ENCODE assay signal across 10 cellular contexts in genomic region chr11:86066033-86066432, GRCh38. TPM values are rescaled to one million over a fixed set of nuclear protein-coding genes. Genes with fewer than 3 reads are reported as not detected.
A peak's percentile ranks its signal among the peaks of the same experiment; 100 is the strongest.
DNase-seq lines count a peak whose midpoint lies in the region; ATAC-seq, FAIRE-seq and TF ChIP-seq lines count a peak whose summit lies in the region.
"Had no signal": no experiment of that assay in that cellular context is flagged by ENCODE, and none has a peak within 500 bp of the region (broad histone marks: within the 10 kb centered on the region; RNA-seq: fewer than 3 reads in every experiment).

No MANE protein-coding gene starts in this region.

- POLR2A ChIA-PET in HepG2 (lab: Yijun Ruan, JAX) = no interaction called here

- ATAC-seq in HepG2 (no peak), HG02981 (IDR thresholded peaks at IDR 0.05; ENCODE audit: unreplicated experiment) (no peak), GM18868 (IDR thresholded peaks at IDR 0.05; ENCODE audit: unreplicated experiment) (no peak)

- peaks cover 41% of the 10 kb centered on the region for H3K36me3 Mint-ChIP-seq in activated CD4-positive, alpha-beta T cell treated with anti-CD3 and anti-CD28 coated beads, Interleukin-2, amount 10 ng/mL, durations not matched to agents 24 days and 14 days (ENCODE audit: low read depth)

- H3K27ac ChIP-seq in HepG2 (ENCODE audit: extremely low read length, insufficient read depth, low read length) = peak overlapping the region; percentile 76
- no peak overlapping the region for H3K27ac ChIP-seq in thymus (ENCODE audit: low read depth)

- peaks cover 8% of the 10 kb centered on the region for H3K9me3 Mint-ChIP-seq in activated CD4-positive, alpha-beta T cell treated with anti-CD3 and anti-CD28 coated beads, Interleukin-2, amount 10 ng/mL, durations not matched to agents 24 days and 14 days

- no peak for TF ChIP-seq CTCF in HepG2 (CRISPR knock-in tag; IDR thresholded peaks at IDR 0.05)
- TF ChIP-seq CTCF in GM20000 (IDR thresholded peaks at IDR 0.05; ENCODE audit: extremely low read depth, missing control alignments) = no peak

- 2% methylated on average over 3 of the region's 3 CpGs for WGBS in HepG2 (ENCODE audit: low lambda C conversion rate)
- 27% methylated on average over 3 of the region's 3 CpGs for WGBS in thymus

- peak overlapping the region; percentile 99 for H3K4me3 ChIP-seq in adipocyte (ENCODE audit: low read length)
- H3K4me3 ChIP-seq in HepG2 (replicated peaks in 1 of 3; ENCODE audit: insufficient read depth in 1 of 3, low read depth in 2 of 3, low read length in 3 of 3) = peak overlapping the region; percentile 82 to 99 (median 84); a peak in 5 of 6 replicates
- peak overlapping the region; percentile 99 for H3K4me3 ChIP-seq in thymus (ENCODE audit: low read length)

- BruUV-seq in HepG2 (replicated peaks; lab: Mats Ljungman, UMichigan) = no TSS peak

- H3K4me1 ChIP-seq in adipocyte (ENCODE audit: control insufficient read depth, insufficient read depth, low read length) = peaks cover 59% of the 10 kb centered on the region
- H3K4me1 ChIP-seq in HepG2 (ENCODE audit: insufficient read depth, low read length) = peaks cover 60% of the 10 kb centered on the region
- peaks cover 13% of the 10 kb centered on the region for H3K4me1 ChIP-seq in thymus (ENCODE audit: control insufficient read depth, insufficient read depth, low read length)

- peak overlapping the region; percentile 97 for H3K27ac Mint-ChIP-seq in activated CD4-positive, alpha-beta T cell treated with anti-CD3 and anti-CD28 coated beads, Interleukin-2, amount 10 ng/mL, durations not matched to agents 24 days and 14 days

- H3K27me3 ChIP-seq in adipocyte (replicated peaks; ENCODE audit: control insufficient read depth, insufficient read depth, low read length) (no peaks in the 10 kb centered on the region), HepG2 (ENCODE audit: control insufficient read depth in 1 of 2, insufficient read depth in 2 of 2, low read length in 2 of 2) (peaks cover 0 to 5% of the 10 kb centered on the region in 2 experiments; a peak in 1 of 5 replicates), thymus (ENCODE audit: control insufficient read depth, insufficient read depth) (no peaks in the 10 kb centered on the region)

- H3K79me2 ChIP-seq in HepG2 (ENCODE audit: insufficient read depth, low read length) = peaks cover 76% of the 10 kb centered on the region

- in situ Hi-C loops in HepG2 (cut with HindIII; ENCODE audit: extremely low pct_ligation_motif_present, low pct_unique_long_range_greater_than_20kb) = no loop called here

- CTCF ChIA-PET in HepG2 (lab: Yijun Ruan, JAX; ENCODE audit: low intra/inter-chr PET ratio, low total read pairs) = no interaction called here

- TF ChIP-seq RAD21 in HepG2 (CRISPR knock-in tag; IDR thresholded peaks at IDR 0.05) = no peak

- TF ChIP-seq POLR2A in HepG2 (IDR thresholded peaks at IDR 0.05; ENCODE audit: insufficient read depth in 1 of 2, low read depth in 2 of 2, low read length in 2 of 2) = no peak

- peak overlapping the region; percentile 100 for H3K4me3 Mint-ChIP-seq in activated CD4-positive, alpha-beta T cell treated with anti-CD3 and anti-CD28 coated beads, Interleukin-2, amount 10 ng/mL, durations not matched to agents 24 days and 14 days

- H3K36me3 ChIP-seq in adipocyte (ENCODE audit: control insufficient read depth, insufficient read depth, low read length, severe bottlenecking) (no peaks in the 10 kb centered on the region), HepG2 (replicated peaks in 1 of 2; ENCODE audit: control insufficient read depth in 1 of 2, insufficient read depth in 2 of 2, low read length in 2 of 2) (no peaks in the 10 kb centered on the region), thymus (ENCODE audit: control insufficient read depth, insufficient read depth) (no peaks in the 10 kb centered on the region)

- peaks cover 63% of the 10 kb centered on the region for H4K20me1 ChIP-seq in HepG2 (ENCODE audit: insufficient read depth, low read length)

- H3K27me3 Mint-ChIP-seq in activated CD4-positive, alpha-beta T cell treated with anti-CD3 and anti-CD28 coated beads, Interleukin-2, amount 10 ng/mL, durations not matched to agents 24 days and 14 days = no peaks in the 10 kb centered on the region

- peak overlapping the region; percentile 99 for H3K9ac ChIP-seq in adipocyte (ENCODE audit: low read length)
- H3K9ac ChIP-seq in HepG2 (ENCODE audit: insufficient read depth, low read depth, low read length) = peak overlapping the region; percentile 91

- H2AFZ ChIP-seq in HepG2 (ENCODE audit: low read length) = no peak overlapping the region

- TF ChIP-seq EP300 in HepG2 (IDR thresholded peaks at IDR 0.05; ENCODE audit: low read depth in 2 of 2, low read length in 2 of 2) (no peak), HepG2 (CRISPR knock-in tag; IDR thresholded peaks at IDR 0.05; ENCODE audit: borderline replicate concordance) (no peak)

- no peak for DNase-seq in activated CD4-positive, alpha-beta T cell treated with anti-CD3 and anti-CD28 coated beads, Interleukin-2, amount 10 ng/mL, durations not matched to agents 24 days and 14 days
- no peak for DNase-seq in activated CD4-positive, alpha-beta T cell treated with anti-CD3 and anti-CD28 coated beads, Interleukin-2, amount 50 U/mL, for 4 hours
- DNase-seq in adipocyte (ENCODE audit: low read depth) (peak; percentile 8), HepG2 (ENCODE audit: low spot score) (no peak), GM20000 (ENCODE audit: low spot score) (no peak)
- DNase-seq: AML-193 had no signal

- intact Hi-C loops in activated CD4-positive, alpha-beta T cell treated with anti-CD3 and anti-CD28 coated beads, Interleukin-2, amount 10 ng/mL, durations not matched to agents 24 days and 14 days (cut with micrococcal nuclease) = loop anchor here (2.0 to 10.0 kb wide), 4 partner anchors 119 to 401 kb away; partner anchors contain the start of gene CREBZF
- intact Hi-C loops in HepG2 (cut with micrococcal nuclease; ENCODE audit: unreplicated experiment) = loop anchor here (2.0 to 10.0 kb wide), 3 partner anchors 23 to 441 kb away; partner anchors contain the start of genes DLG2 and TMEM126B

- no peaks in the 10 kb centered on the region for H3K9me3 ChIP-seq in adipocyte (ENCODE audit: control insufficient read depth, low read length)
- H3K9me3 ChIP-seq in HepG2 (ENCODE audit: low read length) = no peaks in the 10 kb centered on the region
- no peaks in the 10 kb centered on the region for H3K9me3 ChIP-seq in thymus (ENCODE audit: control insufficient read depth)

- FAIRE-seq in HepG2 (lab: Jason Lieb, UNC) = no peak
- FAIRE-seq: urothelium cell line had no signal

- peak overlapping the region; percentile 72 for H3K4me2 ChIP-seq in HepG2 (ENCODE audit: low read depth, low read length)

- peaks cover 52% of the 10 kb centered on the region for H3K4me1 Mint-ChIP-seq in activated CD4-positive, alpha-beta T cell treated with anti-CD3 and anti-CD28 coated beads, Interleukin-2, amount 10 ng/mL, durations not matched to agents 24 days and 14 days

TF ChIP-seq in HepG2, 621 proteins besides CTCF, POLR2A, EP300 and RAD21:
- TF ChIP-seq NRL (CRISPR knock-in tag; IDR thresholded peaks at IDR 0.05; ENCODE audit: borderline replicate concordance) (no peak), CENPT (CRISPR knock-in tag; IDR thresholded peaks at IDR 0.05; ENCODE audit: low read depth) (no peak), ZNF496 (CRISPR knock-in tag; IDR thresholded peaks at IDR 0.05; ENCODE audit: insufficient replicate concordance) (no peak), SCMH1 (CRISPR knock-in tag; IDR thresholded peaks at IDR 0.05; ENCODE audit: borderline replicate concordance) (no peak)

RNA-seq across cellular contexts. Expression of gene PICALM, which starts 2.9 kb away (rescaled TPM):
- total RNA-seq in activated CD4-positive, alpha-beta T cell treated with anti-CD3 and anti-CD28 coated beads, Interleukin-2, amount 10 ng/mL, durations not matched to agents 24 days and 14 days = 141 and 156 TPM in 2 replicates
- total RNA-seq in HepG2 (2016; rRNA removed; fragmentation: Illumina TruSeq; extraction: Trizol) = 97.6 and 122 TPM in 2 replicates
- total RNA-seq in HepG2 (2016; cell fraction: cytosol; rRNA removed; fragmentation: Illumina TruSeq; extraction: Trizol; ENCODE audit: low read depth) = 185 and 210 TPM in 2 replicates
- 99.5 and 114 TPM in 2 replicates for total RNA-seq in HepG2 (2016; cell fraction: insoluble cytoplasmic fraction; rRNA removed; fragmentation: Illumina TruSeq; extraction: Trizol)
- 78.0 and 99.1 TPM in 2 replicates for total RNA-seq in HepG2 (2016; cell fraction: membrane; rRNA removed; fragmentation: Illumina TruSeq; extraction: Trizol)
- 105 and 121 TPM in 2 replicates for total RNA-seq in HepG2 (2016; cell fraction: nucleus; rRNA removed; fragmentation: Illumina TruSeq; extraction: Trizol)
- polyA plus RNA-seq in HepG2 (2011; rRNA removed) (148 and 154 TPM in 2 replicates), thymus (93.1 TPM)
- polyA plus RNA-seq in HepG2 (2011; cell fraction: cytosol; rRNA removed) = 71.2 and 106 TPM in 2 replicates
- 84.2 and 123 TPM in 2 replicates for polyA plus RNA-seq in HepG2 (2011; cell fraction: nucleus; rRNA removed)
- polyA plus RNA-seq in HepG2 (2012) = 83.5 and 95.3 TPM in 2 replicates
- 4.3 and 4.7 TPM in 2 replicates for polyA plus RNA-seq in HepG2 (2016; cell fraction: cytosol; fragmentation: Illumina TruSeq; extraction: Trizol; ENCODE audit: low read depth)
- polyA plus RNA-seq in HepG2 (2016; cell fraction: insoluble cytoplasmic fraction; fragmentation: Illumina TruSeq; extraction: Trizol; ENCODE audit: low read depth) = 105 and 110 TPM in 2 replicates
- 15.5 and 17.4 TPM in 2 replicates for polyA plus RNA-seq in HepG2 (2016; cell fraction: membrane; fragmentation: Illumina TruSeq; extraction: Trizol; ENCODE audit: low read depth)
- 70.7 and 87.4 TPM in 2 replicates for polyA plus RNA-seq in HepG2 (2016; cell fraction: nucleus; fragmentation: Illumina TruSeq; extraction: Trizol; ENCODE audit: insufficient read depth, low read depth)
- polyA minus RNA-seq in HepG2 (2011; rRNA and poly(A)+ RNA removed; ENCODE audit: low replicate concordance) = 247 and 783 TPM in 2 replicates
- polyA minus RNA-seq in HepG2 (2011; cell fraction: cytosol; rRNA and poly(A)+ RNA removed) = 130 and 147 TPM in 2 replicates
- polyA minus RNA-seq in HepG2 (2011; cell fraction: nucleus; rRNA and poly(A)+ RNA removed) = 306 and 365 TPM in 2 replicates
